ENCODE assay signal across 23 cellular contexts in genomic region chr6:107444277-107444676, GRCh38.
"Had no signal": no experiment of that assay in that cellular context is flagged by ENCODE, and none has a peak within 500 bp of the region (broad histone marks: within the 10 kb centered on the region; RNA-seq: fewer than 3 reads in every experiment).

No MANE protein-coding gene starts in this region.

- H3K27me3 ChIP-seq: hepatocyte, neural progenitor cell, pancreas, tibial nerve, upper lobe of right lung, vagina had no signal

- DNase-seq: effector CD4-positive, alpha-beta T cell; endodermal cell; erythroblast; foreskin melanocyte; head of caudate nucleus; left colon; left ventricle myocardium superior; nucleus accumbens; pancreas; right cardiac atrium; stimulated activated CD4-positive, alpha-beta T cell treated with anti-CD3 and anti-CD28 coated beads, Interleukin-4, amount 100 ng/mL, for 1 hour; upper lobe of right lung had no signal

- H3K9ac ChIP-seq: neural progenitor cell had no signal

- H3K4me3 ChIP-seq: coronary artery, hepatocyte, lung, neural progenitor cell, pancreas, tibial nerve, upper lobe of right lung, vagina had no signal

- H2AFZ ChIP-seq: hepatocyte, neural progenitor cell had no signal

- H3K4me1 ChIP-seq: neural progenitor cell, pancreas, upper lobe of right lung, vagina had no signal

- H3K36me3 ChIP-seq: neural progenitor cell, pancreas, upper lobe of right lung, vagina had no signal

- H3K27me3 Mint-ChIP-seq: natural killer cell treated with Interleukin-12 subunit alpha and Interleukin-12 subunit beta and Interleukin-15 and Interleukin-18, amount 100 ng/mL, for 72 hours; progenitor cell of endocrine pancreas; stimulated activated memory B cell treated with anti-CD40 and anti-IgM and Interleukin-4, amounts not matched to agents 10 μg/mL and 1 μg/mL and 100 μg/mL, for 72 hours; stimulated activated naive CD8-positive, alpha-beta T cell treated with anti-CD3 and anti-CD28 coated beads, Interleukin-15, Interleukin-2, amounts not matched to agents 100 ng/mL and 50 ng/mL, for 24 hours had no signal

- H3K27ac Mint-ChIP-seq: endodermal cell; natural killer cell treated with Interleukin-12 subunit alpha and Interleukin-12 subunit beta and Interleukin-15 and Interleukin-18, amount 100 ng/mL, for 72 hours; neural progenitor cell; progenitor cell of endocrine pancreas; stimulated activated memory B cell treated with anti-CD40 and anti-IgM and Interleukin-4, amounts not matched to agents 10 μg/mL and 1 μg/mL and 100 μg/mL, for 72 hours; stimulated activated naive CD8-positive, alpha-beta T cell treated with anti-CD3 and anti-CD28 coated beads, Interleukin-15, Interleukin-2, amounts not matched to agents 100 ng/mL and 50 ng/mL, for 24 hours had no signal

- H3K4me2 ChIP-seq: hepatocyte, neural progenitor cell had no signal

- H3K27ac ChIP-seq: coronary artery, hepatocyte, neural progenitor cell, pancreas, tibial nerve, upper lobe of right lung, vagina had no signal

- H3K4me3 Mint-ChIP-seq: endodermal cell; natural killer cell treated with Interleukin-12 subunit alpha and Interleukin-12 subunit beta and Interleukin-15 and Interleukin-18, amount 100 ng/mL, for 72 hours; neural progenitor cell; stimulated activated memory B cell treated with anti-CD40 and anti-IgM and Interleukin-4, amounts not matched to agents 10 μg/mL and 1 μg/mL and 100 μg/mL, for 72 hours; stimulated activated naive CD8-positive, alpha-beta T cell treated with anti-CD3 and anti-CD28 coated beads, Interleukin-15, Interleukin-2, amounts not matched to agents 100 ng/mL and 50 ng/mL, for 24 hours had no signal

- FAIRE-seq: endothelial cell of umbilical vein, pancreas had no signal

- H3K9me3 ChIP-seq: pancreas had no signal

- H3K4me1 Mint-ChIP-seq: endodermal cell, neural progenitor cell had no signal
